ENCODE assay signal across 19 cellular contexts in the genomic region with DNA sequence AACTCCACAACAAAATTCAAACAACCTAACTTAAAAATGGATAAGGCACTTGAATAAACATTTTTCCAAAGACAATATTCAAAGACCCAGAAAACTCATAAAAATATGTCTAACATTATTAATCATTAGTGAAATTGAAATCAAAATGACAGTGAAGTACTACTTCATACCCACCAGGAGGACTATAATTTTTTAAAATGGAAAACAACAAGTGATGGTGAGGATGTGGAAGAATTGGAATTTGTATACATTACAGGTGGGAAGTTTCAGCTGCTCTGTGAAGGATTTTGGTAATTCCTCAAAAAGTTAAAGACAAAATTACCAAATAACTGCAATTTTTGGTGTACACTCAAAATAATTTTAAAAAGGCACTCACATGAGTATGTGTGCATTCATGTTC.
DNase-seq lines count a peak whose midpoint lies in the region; TF ChIP-seq lines count a peak whose summit lies in the region.
"Had no signal": no experiment of that assay in that cellular context is flagged by ENCODE, and none has a peak within 500 bp of the region (broad histone marks: within the 10 kb centered on the region; RNA-seq: fewer than 3 reads in every experiment).

No MANE protein-coding gene starts in this region.

- no TSS peak for BruUV-seq in mammary epithelial cell (replicated peaks; lab: Mats Ljungman, UMichigan)

- H3K56ac ChIP-seq in mesendoderm (ENCODE audit: low read length) = no peak overlapping the region

- H3K27ac ChIP-seq in mesendoderm (ENCODE audit: low read depth, low read length) = no peak overlapping the region
- H3K27ac ChIP-seq in mammary epithelial cell (ENCODE audit: insufficient read depth, low read depth, low read length) = no peak overlapping the region
- H3K27ac ChIP-seq: A549 had no signal

- TF ChIP-seq CTCF in HFFc6 (IDR thresholded peaks at IDR 0.05) = peak; percentile 27; the same call in 1 of the 2 replicates
- TF ChIP-seq CTCF in glutamatergic neuron (IDR thresholded peaks at IDR 0.05; ENCODE audit: partially characterized antibody, unreplicated experiment) = peak; percentile 30
- TF ChIP-seq CTCF in neural crest cell (conservative IDR thresholded peaks at IDR 0.05) = peak; percentile 41
- no peak for TF ChIP-seq CTCF in mammary epithelial cell (conservative IDR thresholded peaks at IDR 0.05 in 1 of 2, IDR thresholded peaks at IDR 0.05 in 1 of 2; ENCODE audit: extremely low read depth in 1 of 2, insufficient read depth in 1 of 2, low read depth in 1 of 2, low read length in 2 of 2)

- no peak overlapping the region for H3K18ac ChIP-seq in mesendoderm (ENCODE audit: low read length)

- H3K4me2 ChIP-seq in mesendoderm (ENCODE audit: low read length) = no peak overlapping the region
- H3K4me2 ChIP-seq in mammary epithelial cell (ENCODE audit: insufficient read depth, low read depth, low read length) = no peak overlapping the region
- H3K4me2 ChIP-seq: A549 had no signal

- H3K9me3 ChIP-seq in mammary epithelial cell (replicated peaks; ENCODE audit: insufficient read depth, low read length) = no peaks in the 10 kb centered on the region
- H3K9me3 ChIP-seq: A549, Caco-2, HAP-1 had no signal

- dilution Hi-C loops in mammary epithelial cell (cut with HindIII; ENCODE audit: low sequenced_read_pairs) = no loop called here

- H4K5ac ChIP-seq in mesendoderm (ENCODE audit: low read length) = no peak overlapping the region

- no peaks in the 10 kb centered on the region for H3K79me2 ChIP-seq in mesendoderm (ENCODE audit: control insufficient read depth, insufficient read depth, low read length)
- H3K79me2 ChIP-seq in mammary epithelial cell (ENCODE audit: insufficient read depth, low read length) = no peaks in the 10 kb centered on the region

- no peak overlapping the region for H2BK15ac ChIP-seq in mesendoderm (replicated peaks; ENCODE audit: low read depth)

- no peak overlapping the region for H4K8ac ChIP-seq in mesendoderm (ENCODE audit: low read depth, low read length)

- H2AFZ ChIP-seq in mammary epithelial cell (ENCODE audit: low read depth, low read length) = no peak overlapping the region

- no peak overlapping the region for H2BK120ac ChIP-seq in mesendoderm (ENCODE audit: low read depth, low read length)

- no peaks in the 10 kb centered on the region for H4K20me1 ChIP-seq in mammary epithelial cell (ENCODE audit: insufficient read depth, low read length)

- in situ Hi-C loops in mammary epithelial cell (cut with MboI; ENCODE audit: low sequenced_read_pairs in 2 of 2) = no loop called here

- intact Hi-C loops in mammary epithelial cell (cut with micrococcal nuclease) = no loop called here

- no peak overlapping the region for H3K4me3 Mint-ChIP-seq in HFFc6
- no peak overlapping the region for H3K4me3 Mint-ChIP-seq in glutamatergic neuron (ENCODE audit: unreplicated experiment)
- no peak overlapping the region for H3K4me3 Mint-ChIP-seq in neural crest cell
- H3K4me3 Mint-ChIP-seq: CD4-positive, CD25-positive, alpha-beta regulatory T cell; CD8-positive, alpha-beta T cell had no signal

- H3K4me1 Mint-ChIP-seq in HFFc6 (ENCODE audit: low read depth) = no peaks in the 10 kb centered on the region
- no peaks in the 10 kb centered on the region for H3K4me1 Mint-ChIP-seq in glutamatergic neuron (ENCODE audit: low read depth, unreplicated experiment)
- H3K4me1 Mint-ChIP-seq in neural crest cell = no peaks in the 10 kb centered on the region
- H3K4me1 Mint-ChIP-seq: CD4-positive, CD25-positive, alpha-beta regulatory T cell had no signal

- H2BK5ac ChIP-seq in mesendoderm (ENCODE audit: low read length) = no peak overlapping the region

- no peak overlapping the region for H3K23ac ChIP-seq in mesendoderm (ENCODE audit: low read length)

- H3K9ac ChIP-seq in mesendoderm (ENCODE audit: low read length) = no peak overlapping the region
- H3K9ac ChIP-seq in mammary epithelial cell (ENCODE audit: insufficient read depth, low read length) = no peak overlapping the region

- no peak overlapping the region for H3K4me3 ChIP-seq in mesendoderm (ENCODE audit: low read length)
- no peak overlapping the region for H3K4me3 ChIP-seq in mammary epithelial cell (replicated peaks in 1 of 3; ENCODE audit: insufficient read depth in 1 of 3, low read depth in 2 of 3, low read length in 3 of 3)
- H3K4me3 ChIP-seq: A549, HAP-1 had no signal

- CTCF ChIA-PET in mammary epithelial cell (lab: Charles Lee; ENCODE audit: low non-redundant PET) = no interaction called here

- H3K79me1 ChIP-seq in mesendoderm (ENCODE audit: low read length) = no peaks in the 10 kb centered on the region

- H3K36me3 Mint-ChIP-seq in HFFc6 (ENCODE audit: low read depth) (no peaks in the 10 kb centered on the region), glutamatergic neuron (ENCODE audit: unreplicated experiment) (no peaks in the 10 kb centered on the region), neural crest cell (ENCODE audit: low read depth) (peaks cover 2% of the 10 kb centered on the region)
- H3K36me3 Mint-ChIP-seq: CD4-positive, CD25-positive, alpha-beta regulatory T cell; CD8-positive, alpha-beta T cell had no signal

- H3K4ac ChIP-seq in mesendoderm (ENCODE audit: low read depth, low read length) = no peak overlapping the region

- H3K9me3 Mint-ChIP-seq in HFFc6 (peaks cover 22% of the 10 kb centered on the region), glutamatergic neuron (ENCODE audit: unreplicated experiment) (no peaks in the 10 kb centered on the region), neural crest cell (peaks cover 3% of the 10 kb centered on the region)

- H3K36me3 ChIP-seq in mesendoderm (ENCODE audit: control insufficient read depth, insufficient read depth, low read length) (no peaks in the 10 kb centered on the region), mammary epithelial cell (ENCODE audit: insufficient read depth, low read length) (no peaks in the 10 kb centered on the region)
- H3K36me3 ChIP-seq: HAP-1 had no signal

- H3K27ac Mint-ChIP-seq in HFFc6 (no peak overlapping the region), glutamatergic neuron (ENCODE audit: unreplicated experiment) (no peak overlapping the region), neural crest cell (ENCODE audit: unreplicated experiment) (no peak overlapping the region)
- H3K27ac Mint-ChIP-seq: CD4-positive, CD25-positive, alpha-beta regulatory T cell; CD8-positive, alpha-beta T cell had no signal

- H3K27me3 ChIP-seq in mesendoderm (ENCODE audit: insufficient read depth, low read length, poor library complexity) = no peaks in the 10 kb centered on the region
- H3K27me3 ChIP-seq in mammary epithelial cell (ENCODE audit: insufficient read depth, low read length) = no peaks in the 10 kb centered on the region

- H3K4me1 ChIP-seq in mesendoderm (ENCODE audit: control insufficient read depth, low read depth, low read length) = no peaks in the 10 kb centered on the region
- H3K4me1 ChIP-seq in mammary epithelial cell (ENCODE audit: insufficient read depth, low read length) = no peaks in the 10 kb centered on the region
- H3K4me1 ChIP-seq: A549, Caco-2, HAP-1 had no signal

- DNase-seq in HFFc6 (no peak), glutamatergic neuron (no peak), neural crest cell (ENCODE audit: low read depth, low spot score) (no peak), mesendoderm (no peak), mammary epithelial cell (no peak), mesenteric fat pad (ENCODE audit: low spot score) (no peak), NCI-H82 treated with DMSO at 0.1 percent for 48 hours (lab: John Stamatoyannopoulos, UW; ENCODE audit: unreplicated experiment) (no peak)
- DNase-seq: 8988T; ACHN; AML-193; C1 segment of cervical spinal cord; Caco-2; CD4-positive, CD25-positive, alpha-beta regulatory T cell; CD8-positive, alpha-beta T cell; DMS153; DND-41; GOT3 had no signal

- no peak overlapping the region for H2AK5ac ChIP-seq in mesendoderm (ENCODE audit: low read length)

- H3K27me3 Mint-ChIP-seq in HFFc6 (ENCODE audit: insufficient read depth) (no peaks in the 10 kb centered on the region), glutamatergic neuron (ENCODE audit: unreplicated experiment) (no peaks in the 10 kb centered on the region), neural crest cell (ENCODE audit: low read depth) (no peaks in the 10 kb centered on the region)
- H3K27me3 Mint-ChIP-seq: CD4-positive, CD25-positive, alpha-beta regulatory T cell had no signal

Comparison
In these comparisons a context has a peak if more than half of its experiments do, and no peak if none do; other contexts are left out.
1. CTCF ChIP-seq: peak in HFFc6 (single experiment), glutamatergic neuron (single experiment) and neural crest cell (single experiment); none in mammary epithelial cell (0 of 2).